15 cellular contexts compared by ENCODE assay signal in genomic region chr18:48803518-48803917, GRCh38.
DNase-seq lines count a peak whose midpoint lies in the region; ATAC-seq, FAIRE-seq and TF ChIP-seq lines count a peak whose summit lies in the region.
"Had no signal": no experiment of that assay in that cellular context is flagged by ENCODE, and none has a peak within 500 bp of the region (broad histone marks: within the 10 kb centered on the region; RNA-seq: fewer than 3 reads in every experiment).

No MANE protein-coding gene starts in this region.

- peak; percentile 10 for DNase-seq in activated T-cell treated with anti-CD3 and anti-CD28 coated beads, Interleukin-2, amount 50 U/mL, for 1 hour
- DNase-seq in activated T-cell treated with anti-CD3 and anti-CD28 coated beads, Interleukin-2, amount 50 U/mL, for 4 hours: no peak
- DNase-seq in GM12878 (ENCODE audit: low read depth, low spot score) (no peak), left lobe of liver (ENCODE audit: low spot score) (peak; percentile 35), DMS153 (lab: John Stamatoyannopoulos, UW) (no peak), OCI-M1 (lab: John Stamatoyannopoulos, UW) (no peak), HT-29 (ENCODE audit: low spot score) (no peak)
- DNase-seq: activated CD4-positive, alpha-beta T cell treated with anti-CD3 and anti-CD28 coated beads, Interleukin-2, amount 50 U/mL, for 4 hours; foreskin fibroblast; Karpas-422; kidney glomerular epithelial cell; naive thymus-derived CD8-positive, alpha-beta T cell; stimulated activated CD4-positive, alpha-beta T cell treated with anti-CD3 and anti-CD28 coated beads, Interleukin-12 subunit alpha, Interleukin-12 subunit beta, amount 100 ng/mL, for 4 hours had no signal

- no peaks in the 10 kb centered on the region for H3K36me3 Mint-ChIP-seq in activated T-cell treated with anti-CD3 and anti-CD28 coated beads, Interleukin-2, amount 50 U/mL, for 4 hours (ENCODE audit: insufficient read depth)
- H3K36me3 Mint-ChIP-seq: activated naive CD4-positive, alpha-beta T cell treated with anti-CD3 and anti-CD28 coated beads, Interleukin-2, amount 50 U/mL, for 72 hours; naive thymus-derived CD8-positive, alpha-beta T cell had no signal

- 100% methylated on average over 3 of the region's 3 CpGs for WGBS in GM12878 (ENCODE audit: insufficient coverage, insufficient replicate concordance, low lambda C conversion rate, missing lambda C conversion rate)

- TF ChIP-seq EP300 in GM12878 (IDR thresholded peaks at IDR 0.05; ENCODE audit: borderline replicate concordance in 1 of 2, control insufficient read depth in 1 of 2, low read depth in 2 of 2, low read length in 2 of 2): no peak

- SMC1A ChIA-PET in GM12878 (lab: Charles Lee; ENCODE audit: uncharacterized antibody, unreplicated experiment): interaction anchor here (1.2 to 3.4 kb wide), 4 partner anchors 9 to 237 kb away, joined by 3 to 64 read pairs (median 25); no protein-coding TSS in a partner anchor

- H3K9me3 Mint-ChIP-seq in activated T-cell treated with anti-CD3 and anti-CD28 coated beads, Interleukin-2, amount 50 U/mL, for 4 hours: no peaks in the 10 kb centered on the region
- H3K9me3 Mint-ChIP-seq: naive thymus-derived CD8-positive, alpha-beta T cell had no signal

- peaks cover 0 to 2% of the 10 kb centered on the region in 2 experiments; a peak in 1 of 4 replicates for H3K36me3 ChIP-seq in GM12878 (ENCODE audit: control insufficient read depth in 2 of 2, insufficient read depth in 2 of 2, low read length in 1 of 2)

- intact Hi-C loops in GM12878 (cut with micrococcal nuclease; ENCODE audit: unreplicated experiment): no loop called here

- peaks cover 60% of the 10 kb centered on the region for H3K4me1 Mint-ChIP-seq in activated T-cell treated with anti-CD3 and anti-CD28 coated beads, Interleukin-2, amount 50 U/mL, for 4 hours (ENCODE audit: low read depth)

- no peak for TF ChIP-seq RAD21 in GM12878 (IDR thresholded peaks at IDR 0.05; ENCODE audit: insufficient read depth, low read depth, low read length)

- no peak overlapping the region for H3K4me3 ChIP-seq in GM12878

- H3K27ac ChIP-seq in GM12878 (ENCODE audit: control insufficient read depth, insufficient read depth): no peak overlapping the region
- H3K27ac ChIP-seq in temporal lobe (ENCODE audit: low read depth, low read length): peak overlapping the region; percentile 45

- in situ Hi-C loops in GM12878 (cut with MboI): loop anchor here (25.0 kb wide), 1 partner anchor 1484 kb away; the partner anchor contains the start of genes CXXC1 and MBD1

- FAIRE-seq in GM12878 (lab: Jason Lieb, UNC): no peak

- no peak overlapping the region for H3K4me2 ChIP-seq in GM12878 (ENCODE audit: control insufficient read depth, insufficient read depth)

- TF ChIP-seq POLR2A in GM12878 (IDR thresholded peaks at IDR 0.05; ENCODE audit: low read depth, low read length): no peak

- H3K4me3 Mint-ChIP-seq in activated T-cell treated with anti-CD3 and anti-CD28 coated beads, Interleukin-2, amount 50 U/mL, for 4 hours: no peak overlapping the region

- no peaks in the 10 kb centered on the region for H4K20me1 ChIP-seq in GM12878 (ENCODE audit: control insufficient read depth, insufficient read depth)

- no peaks in the 10 kb centered on the region for H3K9me3 ChIP-seq in GM12878 (replicated peaks; ENCODE audit: control insufficient read depth, insufficient read depth, low read length)

- no TSS peak for BruUV-seq in GM12878 (replicated peaks; lab: Mats Ljungman, UMichigan)

- POLR2A ChIA-PET in GM12878 (lab: Charles Lee): interaction anchor here (0.6 to 3.0 kb wide), 5 partner anchors 9 to 245 kb away, joined by 3 to 31 read pairs (median 3); no protein-coding TSS in a partner anchor

- no peaks in the 10 kb centered on the region for H3K79me2 ChIP-seq in GM12878 (ENCODE audit: control insufficient read depth, insufficient read depth, low read length)

- H3K4me1 ChIP-seq in GM12878 (ENCODE audit: control insufficient read depth, insufficient read depth, low read length): peaks cover 56% of the 10 kb centered on the region

- ATAC-seq in activated T-cell treated with anti-CD3 and anti-CD28 coated beads, Interleukin-2, amount 50 U/mL, for 4 hours: no peak
- no peak for ATAC-seq in GM12878
- ATAC-seq in left lobe of liver: no peak
- ATAC-seq: activated naive CD4-positive, alpha-beta T cell treated with anti-CD3 and anti-CD28 coated beads, Interleukin-2, amount 50 U/mL, for 72 hours; naive thymus-derived CD8-positive, alpha-beta T cell had no signal

- H2AFZ ChIP-seq in GM12878 (ENCODE audit: control insufficient read depth, low read depth, low read length): no peak overlapping the region

- CTCF ChIA-PET in GM12878 (lab: Yijun Ruan, JAX): interaction anchor here (3.2 kb wide), 1 partner anchor 25 kb away, joined by 36 read pairs; no protein-coding TSS in a partner anchor

- RAD21 ChIA-PET in GM12878 (lab: Charles Lee; ENCODE audit: unreplicated experiment): interaction anchor here (2.8 to 5.1 kb wide), 5 partner anchors 9 to 65 kb away, joined by 16 to 86 read pairs (median 57); no protein-coding TSS in a partner anchor

- TF ChIP-seq CTCF in GM12878 (IDR thresholded peaks at IDR 0.05 in 2 of 3, conservative IDR thresholded peaks at IDR 0.05 in 1 of 3; ENCODE audit: control insufficient read depth in 2 of 3, extremely low read depth in 1 of 3, insufficient read depth in 1 of 3, low read depth in 3 of 3, low read length in 3 of 3): no peak

- H3K9ac ChIP-seq in GM12878 (ENCODE audit: control insufficient read depth, insufficient read depth, low read length): no peak overlapping the region

- H3K27me3 Mint-ChIP-seq in activated T-cell treated with anti-CD3 and anti-CD28 coated beads, Interleukin-2, amount 50 U/mL, for 4 hours (ENCODE audit: low read depth): no peaks in the 10 kb centered on the region
- H3K27me3 Mint-ChIP-seq: naive thymus-derived CD8-positive, alpha-beta T cell had no signal

- H3K27me3 ChIP-seq in GM12878 (replicated peaks in 1 of 2; ENCODE audit: control insufficient read depth in 2 of 2, insufficient read depth in 2 of 2, low read length in 1 of 2): no peaks in the 10 kb centered on the region

TF ChIP-seq in GM12878, 131 proteins besides CTCF, POLR2A, EP300 and RAD21 (continues in another document):
- TF ChIP-seq TCF7 (IDR thresholded peaks at IDR 0.05; ENCODE audit: borderline replicate concordance) (no peak), USF1 (IDR thresholded peaks at IDR 0.05; ENCODE audit: borderline replicate concordance, extremely low read length, insufficient read depth, low read depth, low read length) (peak; percentile 64), NR2C2 (IDR thresholded peaks at IDR 0.05; ENCODE audit: borderline replicate concordance, control insufficient read depth, insufficient read length, low read depth) (no peak), RUNX3 (IDR thresholded peaks at IDR 0.05; ENCODE audit: low read length) (no peak), SMARCA5 (IDR thresholded peaks at IDR 0.05) (no peak), JUNB (IDR thresholded peaks at IDR 0.05) (no peak), NFXL1 (IDR thresholded peaks at IDR 0.05; ENCODE audit: borderline replicate concordance) (no peak), TBL1XR1 (IDR thresholded peaks at IDR 0.05; ENCODE audit: low read depth, low read length) (no peak), SUPT20H (IDR thresholded peaks at IDR 0.05; ENCODE audit: borderline replicate concordance, control insufficient read depth, low read depth, low read length) (no peak), USF2 (IDR thresholded peaks at IDR 0.05; ENCODE audit: borderline replicate concordance, low read depth, low read length) (peak; percentile 1; the same call in 1 of the 2 replicates), RAD51 (IDR thresholded peaks at IDR 0.05) (peak; percentile 63), KDM1A (IDR thresholded peaks at IDR 0.05; ENCODE audit: borderline replicate concordance) (no peak), TCF3 (IDR thresholded peaks at IDR 0.05; ENCODE audit: borderline replicate concordance, insufficient read depth, low read depth, low read length) (no peak), NFYA (IDR thresholded peaks at IDR 0.05; ENCODE audit: borderline replicate concordance, low read depth, low read length) (no peak), NRF1 (conservative IDR thresholded peaks at IDR 0.05; ENCODE audit: low read depth, low read length) (no peak)

Comparison
In these comparisons a context has a peak if more than half of its experiments do, and no peak if none do; other contexts are left out.
1. DNase-seq: peak in activated T-cell treated with anti-CD3 and anti-CD28 coated beads, Interleukin-2, amount 50 U/mL, for 1 hour (single experiment) and left lobe of liver (single experiment); none in activated T-cell treated with anti-CD3 and anti-CD28 coated beads, Interleukin-2, amount 50 U/mL, for 4 hours (single experiment), GM12878 (single experiment), DMS153 (single experiment), OCI-M1 (single experiment) and HT-29 (single experiment).